11 cellular contexts compared by ENCODE assay signal in the genomic region with DNA sequence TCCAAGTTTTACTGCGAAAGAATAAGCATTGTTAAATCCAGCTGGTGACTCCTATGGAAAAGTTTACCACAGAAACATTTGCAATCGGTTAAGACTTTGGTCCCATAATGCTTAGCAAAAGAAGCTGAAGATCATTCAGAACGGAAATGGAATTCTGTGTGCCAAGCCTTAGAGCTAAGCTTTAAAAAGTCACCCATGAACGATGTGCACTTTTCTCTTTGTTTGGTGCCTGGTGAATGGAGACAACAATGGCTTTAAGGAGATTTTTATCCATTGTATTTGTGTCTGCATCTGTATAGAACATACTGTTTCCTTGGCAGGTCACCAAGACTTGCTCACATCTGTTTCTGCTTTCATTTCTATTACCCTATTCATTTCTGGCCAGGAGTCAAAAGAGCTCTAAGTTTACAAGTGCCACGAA. TPM values are rescaled to one million over a fixed set of nuclear protein-coding genes. Genes with fewer than 3 reads are reported as not detected.
A peak's percentile ranks its signal among the peaks of the same experiment; 100 is the strongest.
DNase-seq lines count a peak whose midpoint lies in the region; ATAC-seq and TF ChIP-seq lines count a peak whose summit lies in the region.
"Had no signal": no experiment of that assay in that cellular context is flagged by ENCODE, and none has a peak within 500 bp of the region (broad histone marks: within the 10 kb centered on the region; RNA-seq: fewer than 3 reads in every experiment).

No MANE protein-coding gene starts in this region.

- H3K4me1 ChIP-seq in HAP-1 = peaks cover 14% of the 10 kb centered on the region
- H3K4me1 ChIP-seq in stomach smooth muscle (ENCODE audit: control insufficient read depth, insufficient read depth, low read length) = peaks cover 6% of the 10 kb centered on the region

- H3K36me3 ChIP-seq in HAP-1 (replicated peaks) (no peaks in the 10 kb centered on the region), stomach smooth muscle (ENCODE audit: control insufficient read depth in 2 of 2, insufficient read depth in 2 of 2, low read length in 2 of 2) (no peaks in the 10 kb centered on the region)

- DNase-seq in HAP-1 (ENCODE audit: low spot score in 2 of 2) (peak; percentile 66 to 95), left cardiac atrium (no peak), Kasumi-1 (lab: John Stamatoyannopoulos, UW) (no peak), NCI-H526 treated with DMSO at 0.1 percent for 48 hours (lab: John Stamatoyannopoulos, UW) (no peak), ecto neural progenitor cell (ENCODE audit: low spot score) (no peak)
- DNase-seq: activated CD4-positive, alpha-beta T cell treated with anti-CD3 and anti-CD28 coated beads for 1 hour; NCI-H187 treated with DMSO at 0.1 percent for 48 hours; stimulated activated CD4-positive, alpha-beta T cell treated with anti-CD3 and anti-CD28 coated beads, Interleukin-12 subunit alpha, Interleukin-12 subunit beta, amount 100 ng/mL, for 4 hours had no signal

- H3K9me3 ChIP-seq in HAP-1 = no peaks in the 10 kb centered on the region
- no peaks in the 10 kb centered on the region for H3K9me3 ChIP-seq in stomach smooth muscle (ENCODE audit: control insufficient read depth in 2 of 2, low read length in 2 of 2)

- TF ChIP-seq CTCF in WI38 (IDR thresholded peaks at IDR 0.05; ENCODE audit: low read depth, low read length) = no peak

- H3K4me3 ChIP-seq in HAP-1 = no peak overlapping the region
- H3K4me3 ChIP-seq in WI38 (ENCODE audit: low read depth, low read length) = peak overlapping the region; percentile 39
- H3K4me3 ChIP-seq in stomach smooth muscle (ENCODE audit: low read length in 2 of 2) = peak overlapping the region; percentile 40 to 47

- ATAC-seq in left cardiac atrium (peak; percentile 47 to 75), HG03460 (IDR thresholded peaks at IDR 0.05; ENCODE audit: unreplicated experiment) (no peak)

- in situ Hi-C loops in HAP-1 (cut with MboI; ENCODE audit: low sequenced_read_pairs) = no loop called here

- peak overlapping the region; percentile 25 to 37 for H3K9ac ChIP-seq in stomach smooth muscle (ENCODE audit: low read length in 2 of 2)

- 0 out of 2 replicates have a peak, but pooled peaks cover 4% of the 10 kb centered on the region for H3K27me3 ChIP-seq in HAP-1 (ENCODE audit: low read depth)
- H3K27me3 ChIP-seq in stomach smooth muscle (ENCODE audit: control insufficient read depth in 1 of 2, insufficient read depth in 2 of 2, low read length in 2 of 2) = no peaks in the 10 kb centered on the region

- peak overlapping the region; percentile 80 for H3K27ac ChIP-seq in stomach smooth muscle (ENCODE audit: low read length)

- intact Hi-C loops in left cardiac atrium (cut with DNase I) = no loop called here

RNA-seq across cellular contexts. Expression of a gene that starts 26.3 kb away (rescaled TPM):
- 100 to 1,000 TPM; 258 to 270 TPM for total RNA-seq in left cardiac atrium

Comparison
In these comparisons a context has a peak if more than half of its experiments do, and no peak if none do; other contexts are left out.
1. DNase-seq: peak in HAP-1 (2 of 2); none in left cardiac atrium (single experiment), Kasumi-1 (0 of 2), NCI-H526 treated with DMSO at 0.1 percent for 48 hours (single experiment) and ecto neural progenitor cell (single experiment).